ENCODE assay signal across 8 cellular contexts in genomic region chr5:43008369-43009158, GRCh38. TPM values are rescaled to one million over a fixed set of nuclear protein-coding genes. Genes with fewer than 3 reads are reported as not detected.
DNase-seq lines count a peak whose midpoint lies in the region; ATAC-seq and TF ChIP-seq lines count a peak whose summit lies in the region.

No MANE protein-coding gene starts in this region.

- peaks cover 16% of the 10 kb centered on the region for H3K4me1 ChIP-seq in ACC112 (ENCODE audit: control insufficient read depth, insufficient read depth, low read length, unreplicated experiment)

- ATAC-seq in GM18870 (IDR thresholded peaks at IDR 0.05; ENCODE audit: unreplicated experiment), result peak; percentile 25
- ATAC-seq in HG03159 (IDR thresholded peaks at IDR 0.05; ENCODE audit: unreplicated experiment), result peak; percentile 44
- ATAC-seq in activated B cell treated with CpG ODN at 0.5 μM for 24 hours (ENCODE audit: low read depth), result peak; percentile 53

- H3K9me3 Mint-ChIP-seq in activated B cell treated with CpG ODN at 0.5 μM for 24 hours, result no peaks in the 10 kb centered on the region

- no peak for TF ChIP-seq CTCF in activated B cell treated with CpG ODN at 0.5 μM for 24 hours (IDR thresholded peaks at IDR 0.05)

- POLR2A ChIA-PET in activated B cell treated with CpG ODN at 0.5 μM for 24 hours (lab: Charles Lee), result interaction anchor here (0.6 to 6.3 kb wide), 16 partner anchors 10 to 475 kb away, joined by 3 to 384 read pairs (median 15); partner anchors contain the start of genes ANXA2R, HMGCS1, TMEM267 and ZNF131

- no peaks in the 10 kb centered on the region for H3K27me3 Mint-ChIP-seq in activated B cell treated with CpG ODN at 0.5 μM for 24 hours

- H3K27ac Mint-ChIP-seq in activated B cell treated with CpG ODN at 0.5 μM for 24 hours, result peak overlapping the region; percentile 98

- peak overlapping the region; percentile 83 for H2AFZ ChIP-seq in ACC112 (ENCODE audit: low read length, unreplicated experiment)

- H3K36me3 ChIP-seq in ACC112 (ENCODE audit: insufficient read depth, low read length), result no peaks in the 10 kb centered on the region

- H3K4me1 Mint-ChIP-seq in activated B cell treated with CpG ODN at 0.5 μM for 24 hours, result peaks cover 31% of the 10 kb centered on the region

- CTCF ChIA-PET in activated B cell treated with CpG ODN at 0.5 μM for 24 hours (lab: Charles Lee), result interaction anchor here (0.8 to 4.5 kb wide), 7 partner anchors 11 to 59 kb away, joined by 3 to 75 read pairs (median 24); partner anchors contain the start of gene ANXA2R

- intact Hi-C loops in activated B cell treated with CpG ODN at 0.5 μM for 24 hours (cut with micrococcal nuclease), result loop anchor here (1.0 to 5.0 kb wide), 9 partner anchors 13 to 594 kb away; partner anchors contain the start of genes ANXA2R, HMGCS1, NNT and PAIP1

- H3K4me3 ChIP-seq in ACC112 (ENCODE audit: low read depth, low read length), result peak overlapping the region; percentile 84

- no peaks in the 10 kb centered on the region for H3K27me3 ChIP-seq in ACC112 (ENCODE audit: insufficient read depth, low read length)
- peaks cover 13% of the 10 kb centered on the region for H3K27me3 ChIP-seq in layer of hippocampus (ENCODE audit: control insufficient read depth, insufficient read depth, low read length)

- H3K79me2 ChIP-seq in ACC112 (ENCODE audit: control insufficient read depth, insufficient read depth, low read length, unreplicated experiment), result no peaks in the 10 kb centered on the region

- H3K27ac ChIP-seq in ACC112 (ENCODE audit: low read depth, low read length) (peak overlapping the region; percentile 91), caudate nucleus (ENCODE audit: low read depth, low read length) (peak overlapping the region; percentile 85), layer of hippocampus (ENCODE audit: low read depth, low read length) (peak overlapping the region; percentile 89)

- H3K4me3 Mint-ChIP-seq in activated B cell treated with CpG ODN at 0.5 μM for 24 hours, result peak overlapping the region; percentile 89

- peak; percentile 95 for DNase-seq in NCI-H345 (lab: John Stamatoyannopoulos, UW)
- DNase-seq in activated B cell treated with CpG ODN at 0.5 μM for 24 hours, result peak; percentile 77
- peak in 55 of 61 donors; percentile 6 to 83 (median 51) for DNase-seq in caudate nucleus (lab: John Stamatoyannopoulos, UW)
- peak in 3 of 4 experiments; percentile 78 to 89 (median 79) for DNase-seq in stimulated activated CD4-positive, alpha-beta T cell treated with anti-CD3 and anti-CD28 coated beads, Interleukin-1b, Interleukin-23, amount 100 ng/mL, for 24 hours (ENCODE audit: low read depth in 4 of 4, low spot score in 1 of 4)

- H3K36me3 Mint-ChIP-seq in activated B cell treated with CpG ODN at 0.5 μM for 24 hours (ENCODE audit: low read depth), result peaks cover 14% of the 10 kb centered on the region

RNA-seq across cellular contexts. Expression of gene ANXA2R, which starts 31.6 kb away (rescaled TPM):
- 6.7 and 7.9 TPM in 2 replicates for total RNA-seq in activated B cell treated with CpG ODN at 0.5 μM for 24 hours

Comparison
In these comparisons a context has a peak if more than half of its experiments do, and no peak if none do; other contexts are left out.
1. Peak in every context shown above with its lines: DNase-seq, ATAC-seq, H3K4me3 ChIP-seq and H3K27ac ChIP-seq.